Comparison of ENCODE assay signal across 11 cellular contexts in genomic region chr11:12744831-12745502, GRCh38.
DNase-seq lines count a peak whose midpoint lies in the region; ATAC-seq and TF ChIP-seq lines count a peak whose summit lies in the region.
"Had no signal": no experiment of that assay in that cellular context is flagged by ENCODE, and none has a peak within 500 bp of the region (broad histone marks: within the 10 kb centered on the region; RNA-seq: fewer than 3 reads in every experiment).

No MANE protein-coding gene starts in this region.

- no peaks in the 10 kb centered on the region for H3K9me3 Mint-ChIP-seq in progenitor cell of endocrine pancreas (ENCODE audit: low read depth)

- no peak overlapping the region for H2AFZ ChIP-seq in osteoblast (ENCODE audit: low read length)

- intact Hi-C loops in left cardiac atrium (cut with DNase I), result no loop called here
- intact Hi-C loops in posterior vena cava (cut with DNase I), result no loop called here

- H3K27ac ChIP-seq in HEK293 (ENCODE audit: extremely low read depth, low read depth, low read length) (no peak overlapping the region), RWPE1 (peak overlapping the region; percentile 36), osteoblast (ENCODE audit: low read depth, low read length) (no peak overlapping the region)

- peaks cover 53% of the 10 kb centered on the region for H3K4me1 Mint-ChIP-seq in progenitor cell of endocrine pancreas (ENCODE audit: low read depth)

- H3K27me3 Mint-ChIP-seq in progenitor cell of endocrine pancreas, result no peaks in the 10 kb centered on the region

- peaks cover 4% of the 10 kb centered on the region for H3K36me3 Mint-ChIP-seq in progenitor cell of endocrine pancreas (ENCODE audit: insufficient read depth)

- H3K79me2 ChIP-seq in osteoblast (ENCODE audit: insufficient read depth, low read length), result peaks cover 98% of the 10 kb centered on the region

- CTCF ChIA-PET in HEK293 (lab: Yijun Ruan, JAX) (interaction anchor here (0.6 to 1.0 kb wide), 4 partner anchors 8 to 457 kb away, joined by 3 to 4 read pairs (median 3); no protein-coding TSS in a partner anchor), RWPE1 (lab: Yijun Ruan, JAX) (interaction anchor here (0.6 to 0.9 kb wide), 2 partner anchors 68 to 144 kb away, joined by 4 to 5 read pairs; no protein-coding TSS in a partner anchor)

- no peak overlapping the region for H3K4me3 ChIP-seq in HEK293 (ENCODE audit: low read depth, low read length)
- no peak overlapping the region for H3K4me3 ChIP-seq in osteoblast (ENCODE audit: insufficient read depth, low read length)

- H3K4me2 ChIP-seq in osteoblast (ENCODE audit: insufficient read depth, low read length), result no peak overlapping the region

- H4K20me1 ChIP-seq in osteoblast (ENCODE audit: insufficient read depth, low read length), result peaks cover 82% of the 10 kb centered on the region

- no peak overlapping the region for H3K4me3 Mint-ChIP-seq in progenitor cell of endocrine pancreas (ENCODE audit: low read depth)

- TF ChIP-seq CTCF in HEK293 (tag by site-specific recombination; IDR thresholded peaks at IDR 0.05) (no peak), RWPE1 (conservative IDR thresholded peaks at IDR 0.05; ENCODE audit: low read depth) (no peak), progenitor cell of endocrine pancreas (IDR thresholded peaks at IDR 0.05; ENCODE audit: unreplicated experiment) (no peak), osteoblast (IDR thresholded peaks at IDR 0.05; ENCODE audit: extremely low read depth, low read depth, low read length) (no peak)

- peak overlapping the region; percentile 93 for H3K27ac Mint-ChIP-seq in progenitor cell of endocrine pancreas

- POLR2A ChIA-PET in HEK293 (lab: Yijun Ruan, JAX) (no interaction called here), RWPE1 (lab: Yijun Ruan, JAX; ENCODE audit: low non-redundant PET) (no interaction called here)

- H3K4me1 ChIP-seq in HEK293 (ENCODE audit: control insufficient read depth, insufficient read depth, low read length) (peaks cover 12% of the 10 kb centered on the region), osteoblast (ENCODE audit: insufficient read depth, low read length) (peaks cover 24% of the 10 kb centered on the region)

- no peaks in the 10 kb centered on the region for H3K27me3 ChIP-seq in osteoblast (ENCODE audit: insufficient read depth, low read length)

- DNase-seq in RWPE1 (ENCODE audit: low spot score) (no peak), left cardiac atrium (peak; percentile 25), progenitor cell of endocrine pancreas (ENCODE audit: low spot score, unreplicated experiment) (no peak), H4 (ENCODE audit: low spot score) (no peak), posterior vena cava (ENCODE audit: low spot score) (no peak), osteoblast (ENCODE audit: insufficient read length, low spot score, missing footprints) (no peak)
- DNase-seq: activated CD4-positive, alpha-beta T cell treated with anti-CD3 and anti-CD28 coated beads, Interleukin-2, amount 50 U/mL, for 48 hours; activated naive CD4-positive, alpha-beta T cell treated with Interleukin-2 at 50 U/mL for 16 hours; foreskin fibroblast had no signal

- H3K9me3 ChIP-seq in HEK293 (ENCODE audit: control insufficient read depth, insufficient read depth, low read depth, low read length) (no peaks in the 10 kb centered on the region), osteoblast (ENCODE audit: low read depth, low read length) (no peaks in the 10 kb centered on the region)

- H3K36me3 ChIP-seq in HEK293 (ENCODE audit: control insufficient read depth in 2 of 2, insufficient read depth in 1 of 2, low read length in 2 of 2) (no peaks in the 10 kb centered on the region), osteoblast (ENCODE audit: insufficient read depth, low read length) (no peaks in the 10 kb centered on the region)

- ATAC-seq in left cardiac atrium (peak; percentile 78 to 81), HG03439 (IDR thresholded peaks at IDR 0.05; ENCODE audit: unreplicated experiment) (no peak)

TF ChIP-seq in HEK293, 187 proteins besides CTCF, POLR2A, EP300 and RAD21:
- TF ChIP-seq MEIS1 (CRISPR knock-in tag; IDR thresholded peaks at IDR 0.05; ENCODE audit: borderline replicate concordance) (no peak), ZNF18 (tag by site-specific recombination; IDR thresholded peaks at IDR 0.05) (no peak), ZNF660 (tag by site-specific recombination; IDR thresholded peaks at IDR 0.05) (no peak), PRDM4 (tag by site-specific recombination; IDR thresholded peaks at IDR 0.05) (no peak), RBAK (tag by site-specific recombination; IDR thresholded peaks at IDR 0.05) (no peak), ZNF354C (tag by site-specific recombination; IDR thresholded peaks at IDR 0.05; ENCODE audit: borderline replicate concordance, low read depth) (no peak), ZBTB48 (tag by site-specific recombination; IDR thresholded peaks at IDR 0.05) (0 out of 2 replicates have a peak, but pooled peaks have one; percentile 21), ZNF596 (tag by site-specific recombination; IDR thresholded peaks at IDR 0.05) (no peak), ZNF585B (tag by site-specific recombination; IDR thresholded peaks at IDR 0.05) (no peak)
